Comparison of ENCODE assay signal across 29 cellular contexts in genomic region chr16:3595521-3596021, GRCh38. TPM values are rescaled to one million over a fixed set of nuclear protein-coding genes. Genes with fewer than 3 reads are reported as not detected.
"Had no signal": no experiment of that assay in that cellular context is flagged by ENCODE, and none has a peak within 500 bp of the region (broad histone marks: within the 10 kb centered on the region; RNA-seq: fewer than 3 reads in every experiment).

No MANE protein-coding gene starts in this region.

- H3K27me3 ChIP-seq: brain microvascular endothelial cell, gastroesophageal sphincter, spleen, suprapubic skin, tibial artery had no signal

- H3K27ac Mint-ChIP-seq: activated naive CD8-positive, alpha-beta T cell treated with anti-CD3 and anti-CD28 coated beads, Interleukin-2, amount 10 ng/mL, durations not matched to agents 7 days and 5 days; nephron; stimulated activated memory B cell treated with anti-CD40 and anti-IgM and Interleukin-4, amounts not matched to agents 10 μg/mL and 1 μg/mL and 100 μg/mL, for 72 hours; T-helper 2 cell treated with Interferon-gamma antibody and Interleukin-4, amounts not matched to agents 5 μg/mL and 100 μg/mL, for 36 hours had no signal

- H2AFZ ChIP-seq: parathyroid adenoma had no signal

- H3K4me1 Mint-ChIP-seq: nephron; stimulated activated memory B cell treated with anti-CD40 and anti-IgM and Interleukin-4, amounts not matched to agents 10 μg/mL and 1 μg/mL and 100 μg/mL, for 72 hours had no signal

- ATAC-seq: activated CD4-positive, CD25-positive, alpha-beta regulatory T cell treated with anti-CD3 and anti-CD28 coated beads, Interleukin-2, amount 50 U/mL, for 24 hours; gastroesophageal sphincter; lower lobe of right lung; right cardiac atrium; stimulated activated memory B cell treated with anti-CD40 and anti-IgM and Interleukin-4, amounts not matched to agents 10 μg/mL and 1 μg/mL and 100 μg/mL, for 72 hours had no signal

- H3K4me1 ChIP-seq: gastroesophageal sphincter, parathyroid adenoma, suprapubic skin, tibial artery had no signal

- H3K4me3 ChIP-seq: gastroesophageal sphincter, lower lobe of right lung, spleen, suprapubic skin, tibial artery had no signal

- H3K27ac ChIP-seq: brain microvascular endothelial cell, gastroesophageal sphincter, lower lobe of right lung, parathyroid adenoma, spleen, suprapubic skin, tibial artery had no signal

- H3K9me3 ChIP-seq: gastroesophageal sphincter, lower lobe of right lung, suprapubic skin, tibial artery had no signal

- FAIRE-seq: astrocyte, endothelial cell of umbilical vein had no signal

- H3K4me3 Mint-ChIP-seq: activated naive CD8-positive, alpha-beta T cell treated with anti-CD3 and anti-CD28 coated beads, Interleukin-2, amount 10 ng/mL, durations not matched to agents 7 days and 5 days; nephron; stimulated activated memory B cell treated with anti-CD40 and anti-IgM and Interleukin-4, amounts not matched to agents 10 μg/mL and 1 μg/mL and 100 μg/mL, for 72 hours; T-helper 2 cell treated with Interferon-gamma antibody and Interleukin-4, amounts not matched to agents 5 μg/mL and 100 μg/mL, for 36 hours had no signal

- H3K27me3 Mint-ChIP-seq: activated naive CD8-positive, alpha-beta T cell treated with anti-CD3 and anti-CD28 coated beads, Interleukin-2, amount 10 ng/mL, durations not matched to agents 7 days and 5 days; stimulated activated memory B cell treated with anti-CD40 and anti-IgM and Interleukin-4, amounts not matched to agents 10 μg/mL and 1 μg/mL and 100 μg/mL, for 72 hours had no signal

- H3K9me3 Mint-ChIP-seq: activated naive CD8-positive, alpha-beta T cell treated with anti-CD3 and anti-CD28 coated beads, Interleukin-2, amount 10 ng/mL, durations not matched to agents 7 days and 5 days; nephron; stimulated activated memory B cell treated with anti-CD40 and anti-IgM and Interleukin-4, amounts not matched to agents 10 μg/mL and 1 μg/mL and 100 μg/mL, for 72 hours; T-helper 2 cell treated with Interferon-gamma antibody and Interleukin-4, amounts not matched to agents 5 μg/mL and 100 μg/mL, for 36 hours had no signal

- H3K79me2 ChIP-seq: parathyroid adenoma had no signal

- DNase-seq: activated CD4-positive, alpha-beta T cell treated with anti-CD3 and anti-CD28 coated beads for 48 hours; activated CD4-positive, alpha-beta T cell treated with anti-CD3 and anti-CD28 coated beads, Interleukin-2, amount 50 U/mL, for 48 hours; activated CD8-positive, alpha-beta memory T cell treated with anti-CD3 and anti-CD28 coated beads for 24 hours; activated effector memory CD4-positive, alpha-beta T cell treated with Interleukin-2 at 50 U/mL for 16 hours; activated naive CD4-positive, alpha-beta T cell treated with Interleukin-2 at 50 U/mL for 16 hours; activated naive CD8-positive, alpha-beta T cell treated with anti-CD3 and anti-CD28 coated beads, Interleukin-2, amount 10 ng/mL, durations not matched to agents 7 days and 5 days; amniotic stem cell; brain microvascular endothelial cell; head of caudate nucleus; hippocampal formation; lower lobe of right lung; mesenchymal stem cell; nucleus accumbens; right cardiac atrium; spleen; stimulated activated CD4-positive, alpha-beta T cell treated with anti-CD3 and anti-CD28 coated beads, Interleukin-4, amount 100 ng/mL, for 24 hours; T-helper 1 cell; tibial artery had no signal

- H3K9ac ChIP-seq: parathyroid adenoma had no signal

RNA-seq across cellular contexts. Expression of gene NLRC3, which starts 18.4 kb away (rescaled TPM):
- total RNA-seq: fibroblast of villous mesenchyme had no signal
- polyA plus RNA-seq: fibroblast of lung had no signal
